Comparison of ENCODE assay signal across 12 cellular contexts in the genomic region with DNA sequence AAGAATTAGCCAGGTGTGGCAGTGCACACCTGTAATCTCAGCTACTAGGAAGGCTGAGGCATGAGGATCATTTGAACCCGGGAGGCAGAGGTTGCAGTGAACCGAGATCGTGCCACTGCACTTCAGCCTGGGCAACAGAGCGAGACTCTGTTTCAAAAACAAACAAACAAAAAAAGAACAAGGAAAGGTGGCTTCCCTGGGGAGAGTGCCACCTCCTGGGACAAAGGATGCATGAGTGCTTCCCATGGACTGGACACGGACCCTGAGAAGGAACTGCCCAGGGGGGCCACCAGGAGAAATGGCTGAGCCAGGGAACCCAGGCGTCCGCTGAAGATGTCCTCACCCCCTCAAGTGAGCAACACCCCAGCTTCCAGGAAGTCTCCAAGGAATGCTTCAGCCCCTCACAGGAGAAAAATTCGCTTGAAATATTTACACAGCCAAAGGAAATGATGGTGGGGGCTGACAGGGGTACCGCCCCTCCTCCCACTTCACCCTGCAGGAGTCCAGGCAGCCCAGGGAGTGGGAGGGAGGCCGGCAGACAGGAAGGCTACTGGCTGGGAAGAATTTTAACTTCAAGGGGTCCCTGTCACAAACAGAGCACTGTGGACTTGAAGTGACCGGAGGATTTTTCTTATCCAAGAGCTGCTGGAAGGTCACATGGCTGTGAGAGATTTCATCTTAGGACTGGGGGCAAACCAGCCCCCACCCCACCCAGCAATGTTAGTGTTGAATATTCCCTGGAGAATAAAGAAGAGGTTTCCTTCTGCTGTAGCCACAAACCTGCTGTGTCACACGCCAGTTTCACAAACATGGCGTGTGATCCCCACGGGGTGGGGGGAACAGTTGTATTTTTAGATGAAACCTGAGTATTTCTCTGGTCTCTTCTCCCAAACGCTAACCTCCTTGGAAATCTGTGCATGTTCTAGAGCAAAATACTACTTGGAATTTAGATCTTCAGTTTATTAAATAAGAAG.
A peak's percentile ranks its signal among the peaks of the same experiment; 100 is the strongest.
DNase-seq lines count a peak whose midpoint lies in the region; ATAC-seq and TF ChIP-seq lines count a peak whose summit lies in the region.
"Had no signal": no experiment of that assay in that cellular context is flagged by ENCODE, and none has a peak within 500 bp of the region (broad histone marks: within the 10 kb centered on the region; RNA-seq: fewer than 3 reads in every experiment).

No MANE protein-coding gene starts in this region.

- H3K36me3 ChIP-seq in HEK293 (ENCODE audit: control insufficient read depth in 2 of 2, insufficient read depth in 1 of 2, low read length in 2 of 2) (no peaks in the 10 kb centered on the region), WERI-Rb-1 (no peaks in the 10 kb centered on the region), left ventricle myocardium inferior (no peaks in the 10 kb centered on the region), gastrocnemius medialis (no peaks in the 10 kb centered on the region), body of pancreas (replicated peaks in 1 of 2; ENCODE audit: insufficient read depth in 1 of 2, low read depth in 2 of 2) (no peaks in the 10 kb centered on the region)
- H3K36me3 ChIP-seq in effector memory CD4-positive, alpha-beta T cell (ENCODE audit: control insufficient read depth, insufficient read depth, low read length) = no peaks in the 10 kb centered on the region
- H3K36me3 ChIP-seq: pancreas, SJCRH30 had no signal

- intact Hi-C loops in left ventricle myocardium inferior (cut with micrococcal nuclease) = no loop called here
- intact Hi-C loops in gastrocnemius medialis (cut with DNase I; ENCODE audit: low total_unique reads) = loop anchor here (2.0 to 5.0 kb wide), 4 partner anchors 72 to 321 kb away; a partner anchor contains a TSS
- intact Hi-C loops in body of pancreas (cut with DNase I) = no loop called here

- ATAC-seq in gastrocnemius medialis (peak; percentile 38 to 63), body of pancreas (no peak)
- no peak for ATAC-seq in activated CD4-positive, CD25-positive, alpha-beta regulatory T cell treated with anti-CD3 and anti-CD28 coated beads, Interleukin-2, amount 50 U/mL, for 24 hours

- H3K27ac ChIP-seq in HEK293 (ENCODE audit: extremely low read depth, low read depth, low read length) (no peak overlapping the region), WERI-Rb-1 (peak overlapping the region; percentile 36; the same call in 1 of the 2 replicates), left ventricle myocardium inferior (replicated peaks) (peak overlapping the region; percentile 71), gastrocnemius medialis (peak overlapping the region; percentile 82 to 96 (median 88)), body of pancreas (no peak overlapping the region)
- no peak overlapping the region for H3K27ac ChIP-seq in effector memory CD4-positive, alpha-beta T cell (ENCODE audit: insufficient read depth, low read length, poor library complexity, severe bottlenecking)
- H3K27ac ChIP-seq: pancreas, SJCRH30 had no signal

- H3K9me3 ChIP-seq in HEK293 (ENCODE audit: control insufficient read depth, insufficient read depth, low read depth, low read length) (no peaks in the 10 kb centered on the region), WERI-Rb-1 (ENCODE audit: severe bottlenecking) (no peaks in the 10 kb centered on the region), left ventricle myocardium inferior (replicated peaks) (no peaks in the 10 kb centered on the region), gastrocnemius medialis (no peaks in the 10 kb centered on the region), body of pancreas (no peaks in the 10 kb centered on the region)
- no peaks in the 10 kb centered on the region for H3K9me3 ChIP-seq in effector memory CD4-positive, alpha-beta T cell (ENCODE audit: control insufficient read depth, low read length)
- H3K9me3 ChIP-seq: pancreas, SJCRH30 had no signal

- in situ Hi-C loops in gastrocnemius medialis (cut with MboI; ENCODE audit: low sequenced_read_pairs in 4 of 4) = loop anchor here in 1 of 4 donors (10.0 kb wide), 1 partner anchor 74 kb away; no protein-coding TSS in a partner anchor

- TF ChIP-seq POLR2A in gastrocnemius medialis (IDR thresholded peaks at IDR 0.05) (peak; percentile 27 to 50), body of pancreas (IDR thresholded peaks at IDR 0.05) (no peak)

- DNase-seq in WERI-Rb-1 (no peak), left ventricle myocardium inferior (no peak), gastrocnemius medialis (peak; percentile 56 to 62), body of pancreas (no peak)
- DNase-seq in effector memory CD4-positive, alpha-beta T cell = no peak
- DNase-seq in stimulated activated CD8-positive, alpha-beta memory T cell treated with anti-CD3 and anti-CD28 coated beads, Interleukin-4, amount 100 ng/mL, for 48 hours = no peak
- DNase-seq: activated CD4-positive, alpha-beta T cell treated with anti-CD3 and anti-CD28 coated beads, Interleukin-2, amount 50 U/mL, for 4 hours; NCI-H2029; pancreas; SJCRH30 had no signal

- peak; percentile 33; the same call in 1 of the 2 replicates for TF ChIP-seq CTCF in HEK293 (tag by site-specific recombination; IDR thresholded peaks at IDR 0.05)
- peak; percentile 27; the same call in 1 of the 2 replicates for TF ChIP-seq CTCF in WERI-Rb-1 (IDR thresholded peaks at IDR 0.05; ENCODE audit: low read depth, low read length)
- TF ChIP-seq CTCF in left ventricle myocardium inferior (IDR thresholded peaks at IDR 0.05; ENCODE audit: borderline replicate concordance) = peak; percentile 38
- TF ChIP-seq CTCF in gastrocnemius medialis (IDR thresholded peaks at IDR 0.05 in 4 of 5, conservative IDR thresholded peaks at IDR 0.05 in 1 of 5) = peak in 4 of 5 experiments; percentile 19 to 50 (median 46)
- peak in 1 of 7 experiments; percentile 8 for TF ChIP-seq CTCF in body of pancreas (IDR thresholded peaks at IDR 0.05)

- CTCF ChIA-PET in HEK293 (lab: Yijun Ruan, JAX) = interaction anchor here (0.6 to 4.5 kb wide), 6 partner anchors 7 to 181 kb away, joined by 3 to 15 read pairs (median 6); no protein-coding TSS in a partner anchor

- H3K27me3 ChIP-seq in WERI-Rb-1 (ENCODE audit: insufficient read depth, low read depth, severe bottlenecking) (no peaks in the 10 kb centered on the region), left ventricle myocardium inferior (ENCODE audit: low read depth) (no peaks in the 10 kb centered on the region), gastrocnemius medialis (no peaks in the 10 kb centered on the region), body of pancreas (no peaks in the 10 kb centered on the region)
- H3K27me3 ChIP-seq in effector memory CD4-positive, alpha-beta T cell (replicated peaks; ENCODE audit: control insufficient read depth, insufficient read depth, low read length, poor library complexity, severe bottlenecking) = no peaks in the 10 kb centered on the region
- H3K27me3 ChIP-seq: pancreas had no signal

- POLR2A ChIA-PET in HEK293 (lab: Yijun Ruan, JAX) = interaction anchor here (0.6 kb wide), 3 partner anchors 24 to 258 kb away, joined by 3 to 4 read pairs (median 3); no protein-coding TSS in a partner anchor

- 66 to 70% methylated on average over 15 of the region's 15 CpGs for WGBS in body of pancreas, 2 donors

- H3K4me3 ChIP-seq in HEK293 (ENCODE audit: low read depth, low read length) (no peak overlapping the region), WERI-Rb-1 (ENCODE audit: low read depth, low read length) (no peak overlapping the region), left ventricle myocardium inferior (peak overlapping the region; percentile 29), gastrocnemius medialis (peak overlapping the region in 3 of 4 donors; percentile 7 to 38 (median 29)), body of pancreas (no peak overlapping the region)
- H3K4me3 ChIP-seq in effector memory CD4-positive, alpha-beta T cell (ENCODE audit: insufficient read depth, low read depth, low read length, poor library complexity, severe bottlenecking) = no peak overlapping the region
- H3K4me3 ChIP-seq: pancreas, SJCRH30 had no signal

- H3K4me1 ChIP-seq in HEK293 (ENCODE audit: control insufficient read depth, insufficient read depth, low read length) (peaks cover 6% of the 10 kb centered on the region; the same call in 1 of the 2 replicates), left ventricle myocardium inferior (peaks cover 31% of the 10 kb centered on the region), gastrocnemius medialis (peaks cover 46 to 51% of the 10 kb centered on the region in 2 donors), body of pancreas (peaks cover 57% of the 10 kb centered on the region)
- no peaks in the 10 kb centered on the region for H3K4me1 ChIP-seq in effector memory CD4-positive, alpha-beta T cell (ENCODE audit: control insufficient read depth, insufficient read depth, low read length, poor library complexity, severe bottlenecking)

TF ChIP-seq in HEK293, 187 proteins besides CTCF, POLR2A, EP300 and RAD21 (continues in another document):
- TF ChIP-seq GLIS1 (tag by site-specific recombination; IDR thresholded peaks at IDR 0.05) (peak; percentile 71), ZNF76 (tag by site-specific recombination; IDR thresholded peaks at IDR 0.05; ENCODE audit: borderline replicate concordance, low read depth) (no peak), ZNF629 (tag by site-specific recombination; IDR thresholded peaks at IDR 0.05) (no peak), ZIC2 (tag by site-specific recombination; IDR thresholded peaks at IDR 0.05) (peak; percentile 74), ZBTB1 (tag by site-specific recombination; IDR thresholded peaks at IDR 0.05) (no peak), ZNF266 (tag by site-specific recombination; IDR thresholded peaks at IDR 0.05; ENCODE audit: low read depth) (no peak), ZNF571 (tag by site-specific recombination; IDR thresholded peaks at IDR 0.05) (no peak), ZXDB (tag by site-specific recombination; IDR thresholded peaks at IDR 0.05) (no peak), ZNF473 (tag by site-specific recombination; IDR thresholded peaks at IDR 0.05) (no peak), ZFHX2 (tag by site-specific recombination; conservative IDR thresholded peaks at IDR 0.05) (peak; percentile 87)
- TF ChIP-seq, protein P1, sequence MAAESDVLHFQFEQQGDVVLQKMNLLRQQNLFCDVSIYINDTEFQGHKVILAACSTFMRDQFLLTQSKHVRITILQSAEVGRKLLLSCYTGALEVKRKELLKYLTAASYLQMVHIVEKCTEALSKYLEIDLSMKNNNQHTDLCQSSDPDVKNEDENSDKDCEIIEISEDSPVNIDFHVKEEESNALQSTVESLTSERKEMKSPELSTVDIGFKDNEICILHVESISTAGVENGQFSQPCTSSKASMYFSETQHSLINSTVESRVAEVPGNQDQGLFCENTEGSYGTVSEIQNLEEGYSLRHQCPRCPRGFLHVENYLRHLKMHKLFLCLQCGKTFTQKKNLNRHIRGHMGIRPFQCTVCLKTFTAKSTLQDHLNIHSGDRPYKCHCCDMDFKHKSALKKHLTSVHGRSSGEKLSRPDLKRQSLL (tag by site-specific recombination; IDR thresholded peaks at IDR 0.05) = no peak

Comparison
In these comparisons a context has a peak if more than half of its experiments do, and no peak if none do; other contexts are left out.
1. H3K27ac ChIP-seq: peak in WERI-Rb-1 (single experiment), left ventricle myocardium inferior (single experiment) and gastrocnemius medialis (4 of 4); none in HEK293 (single experiment), body of pancreas (0 of 4) and effector memory CD4-positive, alpha-beta T cell (single experiment).
2. H3K4me3 ChIP-seq: peak in left ventricle myocardium inferior (single experiment) and gastrocnemius medialis (3 of 4); none in HEK293 (single experiment), WERI-Rb-1 (single experiment), body of pancreas (0 of 2) and effector memory CD4-positive, alpha-beta T cell (single experiment).
3. DNase-seq: peak in gastrocnemius medialis (2 of 2); none in WERI-Rb-1 (single experiment), left ventricle myocardium inferior (single experiment), body of pancreas (0 of 4), effector memory CD4-positive, alpha-beta T cell (0 of 3) and stimulated activated CD8-positive, alpha-beta memory T cell treated with anti-CD3 and anti-CD28 coated beads, Interleukin-4, amount 100 ng/mL, for 48 hours (single experiment).
4. ATAC-seq: peak in gastrocnemius medialis (2 of 2); none in activated CD4-positive, CD25-positive, alpha-beta regulatory T cell treated with anti-CD3 and anti-CD28 coated beads, Interleukin-2, amount 50 U/mL, for 24 hours (0 of 2) and body of pancreas (single experiment).
5. POLR2A ChIP-seq: peak in gastrocnemius medialis (2 of 2); none in body of pancreas (0 of 3).